Comparison of ENCODE assay signal across 8 cellular contexts in genomic region chr1:61452354-61452990, GRCh38.
DNase-seq lines count a peak whose midpoint lies in the region; ATAC-seq, FAIRE-seq and TF ChIP-seq lines count a peak whose summit lies in the region.

No MANE protein-coding gene starts in this region.

- H3K9me1 ChIP-seq in K562 (ENCODE audit: control insufficient read depth, insufficient read depth, low read length) (no peaks in the 10 kb centered on the region), keratinocyte (ENCODE audit: control insufficient read depth, extremely low read depth, insufficient read depth, low read length) (no peaks in the 10 kb centered on the region)

- no peaks in the 10 kb centered on the region for H3K9me3 ChIP-seq in Karpas-422 (ENCODE audit: low read length)
- no peaks in the 10 kb centered on the region for H3K9me3 ChIP-seq in K562 (replicated peaks; ENCODE audit: control insufficient read depth, insufficient read depth, low read depth, low read length)
- H3K9me3 ChIP-seq in keratinocyte (ENCODE audit: control insufficient read depth, low read depth, low read length) = no peaks in the 10 kb centered on the region
- H3K9me3 ChIP-seq in stomach = no peaks in the 10 kb centered on the region

- H3K4me3 ChIP-seq in Karpas-422 (ENCODE audit: low read length) = no peak overlapping the region
- no peak overlapping the region for H3K4me3 ChIP-seq in K562
- H3K4me3 ChIP-seq in keratinocyte (ENCODE audit: control insufficient read depth in 2 of 3, extremely low read depth in 1 of 3, insufficient read depth in 2 of 3, low read depth in 1 of 3, low read length in 3 of 3) = no peak overlapping the region
- no peak overlapping the region for H3K4me3 ChIP-seq in stomach

- H3K4me2 ChIP-seq in Karpas-422 (ENCODE audit: low read depth, low read length, poor library complexity, severe bottlenecking) (peak overlapping the region; percentile 37), K562 (ENCODE audit: insufficient read depth, low read length) (no peak overlapping the region; the same call in 1 of the 2 replicates), keratinocyte (ENCODE audit: control insufficient read depth, extremely low read depth, insufficient read depth, low read depth, low read length) (peak overlapping the region; percentile 60)

- TF ChIP-seq CTCF in K562 (IDR thresholded peaks at IDR 0.05 in 2 of 3, conservative IDR thresholded peaks at IDR 0.05 in 1 of 3; ENCODE audit: insufficient read depth in 2 of 3, low read depth in 1 of 3, low read length in 3 of 3) (no peak), keratinocyte (optimal IDR thresholded peaks at IDR 0.05 in 1 of 3, IDR thresholded peaks at IDR 0.05 in 1 of 3, conservative IDR thresholded peaks at IDR 0.05 in 1 of 3; ENCODE audit: extremely low read depth in 1 of 3, insufficient read depth in 2 of 3, low read length in 3 of 3) (no peak), stomach (IDR thresholded peaks at IDR 0.05) (no peak)

- H3K4me1 ChIP-seq in Karpas-422 (ENCODE audit: low read length) (peaks cover 32% of the 10 kb centered on the region), K562 (replicated peaks in 1 of 2; ENCODE audit: control insufficient read depth in 2 of 2, insufficient read depth in 2 of 2, low read length in 2 of 2) (peaks cover 3 to 7% of the 10 kb centered on the region in 2 experiments; a peak in 3 of 5 replicates), keratinocyte (ENCODE audit: control insufficient read depth, extremely low read depth, insufficient read depth, low read length) (peaks cover 37% of the 10 kb centered on the region), stomach (peaks cover 29 to 67% (median 47%) of the 10 kb centered on the region in 4 donors)

- DNase-seq in Karpas-422 (no peak), K562 (ENCODE audit: extremely low read depth in 1 of 4, low spot score in 3 of 4) (no peak), keratinocyte (ENCODE audit: low read depth, low spot score) (no peak), stomach (no peak), NCI-H1092 (lab: John Stamatoyannopoulos, UW) (no peak), ureter (ENCODE audit: low spot score) (no peak)
- DNase-seq in stimulated activated CD4-positive, alpha-beta T cell treated with anti-CD3 and anti-CD28 coated beads, Interleukin-15, amount 100 ng/mL, for 24 hours = no peak

- H3K36me3 ChIP-seq in Karpas-422 (ENCODE audit: insufficient read depth, low read length) (no peaks in the 10 kb centered on the region), K562 (ENCODE audit: control insufficient read depth, insufficient read depth, low read length) (peaks cover 20% of the 10 kb centered on the region; the same call in 2 of the 3 replicates), keratinocyte (ENCODE audit: control insufficient read depth in 2 of 2, extremely low read depth in 1 of 2, insufficient read depth in 2 of 2, low read length in 2 of 2) (peaks cover 0 to 1% of the 10 kb centered on the region in 2 experiments), stomach (peaks cover 0 to 17% (median 13%) of the 10 kb centered on the region in 4 donors)

- in situ Hi-C loops in K562 (cut with MboI) = loop anchor here (25.0 kb wide), 1 partner anchor 1465 kb away; no protein-coding TSS in a partner anchor

- H2AFZ ChIP-seq in Karpas-422 (ENCODE audit: low read length) = no peak overlapping the region
- no peak overlapping the region for H2AFZ ChIP-seq in K562 (ENCODE audit: low read depth, low read length)
- H2AFZ ChIP-seq in keratinocyte (ENCODE audit: control insufficient read depth, low read length) = no peak overlapping the region

- no peak overlapping the region for H3K9ac ChIP-seq in Karpas-422 (ENCODE audit: low read length)
- no peak overlapping the region for H3K9ac ChIP-seq in K562 (ENCODE audit: insufficient read depth in 1 of 2, low read depth in 2 of 2, low read length in 2 of 2)
- peak overlapping the region; percentile 48 for H3K9ac ChIP-seq in keratinocyte (ENCODE audit: control insufficient read depth, extremely low read depth, insufficient read depth, low read length)

- ATAC-seq in K562 = no peak
- no peak for ATAC-seq in GM19463 (IDR thresholded peaks at IDR 0.05; ENCODE audit: unreplicated experiment)

- FAIRE-seq in K562 (lab: Jason Lieb, UNC) (peak; percentile 59), keratinocyte (lab: Jason Lieb, UNC) (no peak)

- 17% methylated on average over 4 of the region's 4 CpGs for WGBS in K562 (ENCODE audit: insufficient coverage, low coverage, missing lambda C conversion rate)
- 4 to 11% (median 7%) methylated on average over 4 of the region's 4 CpGs for WGBS in stomach, 5 donors

- H4K20me1 ChIP-seq in Karpas-422 (ENCODE audit: insufficient read depth, low read depth, low read length) (no peaks in the 10 kb centered on the region), K562 (replicated peaks; ENCODE audit: control insufficient read depth, insufficient read depth, low read length) (no peaks in the 10 kb centered on the region), keratinocyte (ENCODE audit: control insufficient read depth, extremely low read depth, insufficient read depth, low read length) (no peaks in the 10 kb centered on the region)

- TF ChIP-seq RAD21 in K562 (CRISPR knock-in tag; conservative IDR thresholded peaks at IDR 0.05 in 1 of 2, IDR thresholded peaks at IDR 0.05 in 1 of 2) = no peak

- no peak for TF ChIP-seq EP300 in K562 (IDR thresholded peaks at IDR 0.05; ENCODE audit: low read length)
- TF ChIP-seq EP300 in stomach (IDR thresholded peaks at IDR 0.05) = no peak

- POLR2A ChIA-PET in K562 (lab: Yijun Ruan, JAX) = interaction anchor here (0.6 to 1.5 kb wide), 5 partner anchors 8 to 478 kb away, joined by 3 to 4 read pairs (median 3); no protein-coding TSS in a partner anchor

- no peaks in the 10 kb centered on the region for H3K9me2 ChIP-seq in Karpas-422 (replicated peaks; ENCODE audit: insufficient read depth, low read length)

- dilution Hi-C loops in keratinocyte (cut with MboI; ENCODE audit: extremely low pct_ligation_motif_present, low sequenced_read_pairs) = no loop called here

- no peaks in the 10 kb centered on the region for H3K79me2 ChIP-seq in Karpas-422 (ENCODE audit: low read length)
- H3K79me2 ChIP-seq in K562 (ENCODE audit: control insufficient read depth, insufficient read depth, low read length) = no peaks in the 10 kb centered on the region
- H3K79me2 ChIP-seq in keratinocyte (ENCODE audit: control insufficient read depth, insufficient read depth, low read length) = no peaks in the 10 kb centered on the region

- intact Hi-C loops in K562 (cut with micrococcal nuclease) (loop anchor here (2.0 to 10.0 kb wide), 5 partner anchors 132 to 402 kb away; no protein-coding TSS in a partner anchor), stomach (cut with DNase I; ENCODE audit: low total_unique reads) (loop anchor here (5.0 kb wide), 1 partner anchor 400 kb away; no protein-coding TSS in a partner anchor)

- no TSS peak for BruUV-seq in K562 (replicated peaks; lab: Mats Ljungman, UMichigan)

- H3K27ac ChIP-seq in Karpas-422 (ENCODE audit: low read length) (peak overlapping the region; percentile 26; the same call in 1 of the 2 replicates), K562 (ENCODE audit: extremely low read depth, low read depth, low read length) (no peak overlapping the region), keratinocyte (ENCODE audit: control insufficient read depth, insufficient read depth, low read length) (peak overlapping the region; percentile 62), stomach (peak overlapping the region in 4 of 5 donors; percentile 68 to 78 (median 71))

- CTCF ChIA-PET in K562 (lab: Yijun Ruan, JAX; ENCODE audit: low intra/inter-chr PET ratio) = no interaction called here

- TF ChIP-seq POLR2A in K562 (conservative IDR thresholded peaks at IDR 0.05) = no peak
- no peak for TF ChIP-seq POLR2A in stomach (IDR thresholded peaks at IDR 0.05)

- H3K27me3 ChIP-seq in Karpas-422 (ENCODE audit: low read length) (no peaks in the 10 kb centered on the region), K562 (ENCODE audit: control insufficient read depth in 2 of 2, insufficient read depth in 2 of 2, low read length in 2 of 2) (no peaks in the 10 kb centered on the region), keratinocyte (ENCODE audit: control insufficient read depth, extremely low read depth, insufficient read depth, low read length) (no peaks in the 10 kb centered on the region), stomach (no peaks in the 10 kb centered on the region)

TF ChIP-seq in K562, 482 proteins besides CTCF, POLR2A, EP300 and RAD21:
- TF ChIP-seq ZNF175 (CRISPR knock-in tag; IDR thresholded peaks at IDR 0.05; ENCODE audit: low read depth) (no peak), C11orf30 (IDR thresholded peaks at IDR 0.05; ENCODE audit: low read depth) (peak; percentile 45; the same call in 1 of the 2 replicates), PTBP1 (IDR thresholded peaks at IDR 0.05; ENCODE audit: low read depth, low read length) (no peak), ZNF316 (IDR thresholded peaks at IDR 0.05) (peak; percentile 60), ZNF668 (CRISPR knock-in tag; IDR thresholded peaks at IDR 0.05) (no peak), MAFG (tag; conservative IDR thresholded peaks at IDR 0.05) (0 out of 2 replicates have a peak, but pooled peaks have one; percentile 16)
